Comparison of ENCODE assay signal across 8 cellular contexts in genomic region chr3:4491873-4492239, GRCh38. TPM values are rescaled to one million over a fixed set of nuclear protein-coding genes. Genes with fewer than 3 reads are reported as not detected.
A peak's percentile ranks its signal among the peaks of the same experiment; 100 is the strongest.
DNase-seq lines count a peak whose midpoint lies in the region; ATAC-seq and TF ChIP-seq lines count a peak whose summit lies in the region.

No MANE protein-coding gene starts in this region.

- H3K27me3 Mint-ChIP-seq in GM23338 (ENCODE audit: insufficient read depth, low read depth, poor library complexity) (peaks cover 16% of the 10 kb centered on the region), T-helper 17 cell (peaks cover 7% of the 10 kb centered on the region)

- no peak for ATAC-seq in GM23338
- no peak for ATAC-seq in T-helper 17 cell
- no peak for ATAC-seq in GM21529 (IDR thresholded peaks at IDR 0.05; ENCODE audit: unreplicated experiment)

- no peaks in the 10 kb centered on the region for H3K9me2 ChIP-seq in GM23338 (ENCODE audit: insufficient read depth)

- peak overlapping the region; percentile 95 for H3K4me2 ChIP-seq in GM23338

- H3K9me3 ChIP-seq in T-helper 17 cell (ENCODE audit: control insufficient read depth, low read length, poor library complexity, severe bottlenecking), result no peaks in the 10 kb centered on the region

- H3K79me2 ChIP-seq in GM23338 (replicated peaks; ENCODE audit: insufficient read depth), result no peaks in the 10 kb centered on the region

- peaks cover 31% of the 10 kb centered on the region for H3K27me3 ChIP-seq in GM23338 (ENCODE audit: insufficient read depth)

- H3K4me1 ChIP-seq in GM23338 (ENCODE audit: insufficient read depth), result peaks cover 5% of the 10 kb centered on the region; the same call in 1 of the 2 replicates

- no peaks in the 10 kb centered on the region for H3K36me3 ChIP-seq in GM23338 (ENCODE audit: insufficient read depth)

- TF ChIP-seq CTCF in GM23338 (conservative IDR thresholded peaks at IDR 0.05; ENCODE audit: low read depth in 2 of 2) (no peak), fibroblast of mammary gland (conservative IDR thresholded peaks at IDR 0.05; ENCODE audit: control insufficient read depth, insufficient read depth, low read depth, low read length) (no peak), retinal pigment epithelial cell (conservative IDR thresholded peaks at IDR 0.05; ENCODE audit: low read depth, low read length) (no peak)

- peak overlapping the region; percentile 86 for H3K4me3 ChIP-seq in GM23338
- H3K4me3 ChIP-seq in fibroblast of mammary gland (ENCODE audit: control insufficient read depth, low read depth, low read length), result peak overlapping the region; percentile 85
- peak overlapping the region; percentile 89 for H3K4me3 ChIP-seq in retinal pigment epithelial cell (ENCODE audit: low read length)

- H3K4me3 Mint-ChIP-seq in GM23338 (peak overlapping the region; percentile 89), T-helper 17 cell (peak overlapping the region; percentile 95)

- H2AFZ ChIP-seq in GM23338, result peak overlapping the region; percentile 98

- 0 out of 2 replicates have a peak, but pooled peaks cover 4% of the 10 kb centered on the region for H3F3A ChIP-seq in GM23338 (replicated peaks; ENCODE audit: low read depth)

- no peak overlapping the region for H3K27ac ChIP-seq in GM23338 (ENCODE audit: low read depth)

- DNase-seq in GM23338 (ENCODE audit: low spot score), result no peak
- no peak for DNase-seq in T-helper 17 cell
- no peak for DNase-seq in fibroblast of mammary gland (ENCODE audit: low read depth)
- DNase-seq in retinal pigment epithelial cell (ENCODE audit: low read depth), result no peak
- no peak for DNase-seq in kidney glomerular epithelial cell (lab: John Stamatoyannopoulos, UW)
- no peak for DNase-seq in SIG-M5 treated with dmso at 0.1 percent for 504 hours (lab: John Stamatoyannopoulos, UW; ENCODE audit: unreplicated experiment)
- DNase-seq in AG20443 (ENCODE audit: low spot score), result no peak

- no peaks in the 10 kb centered on the region for H3K9me3 Mint-ChIP-seq in GM23338

- 0 out of 2 replicates have a peak overlapping the region, but pooled peaks have one; percentile 94 for H3K27ac Mint-ChIP-seq in GM23338
- H3K27ac Mint-ChIP-seq in T-helper 17 cell, result peak overlapping the region; percentile 96

- H4K20me1 ChIP-seq in GM23338 (replicated peaks; ENCODE audit: insufficient read depth), result no peaks in the 10 kb centered on the region

- peaks cover 16% of the 10 kb centered on the region for H3K4me1 Mint-ChIP-seq in GM23338
- H3K4me1 Mint-ChIP-seq in T-helper 17 cell, result peaks cover 40% of the 10 kb centered on the region

- H3K36me3 Mint-ChIP-seq in GM23338 (ENCODE audit: low read depth) (no peaks in the 10 kb centered on the region), T-helper 17 cell (ENCODE audit: low read depth) (no peaks in the 10 kb centered on the region)

TF ChIP-seq in GM23338, 12 proteins besides CTCF, POLR2A, EP300 and RAD21 (continues in another document):
- TF ChIP-seq, protein P1, sequence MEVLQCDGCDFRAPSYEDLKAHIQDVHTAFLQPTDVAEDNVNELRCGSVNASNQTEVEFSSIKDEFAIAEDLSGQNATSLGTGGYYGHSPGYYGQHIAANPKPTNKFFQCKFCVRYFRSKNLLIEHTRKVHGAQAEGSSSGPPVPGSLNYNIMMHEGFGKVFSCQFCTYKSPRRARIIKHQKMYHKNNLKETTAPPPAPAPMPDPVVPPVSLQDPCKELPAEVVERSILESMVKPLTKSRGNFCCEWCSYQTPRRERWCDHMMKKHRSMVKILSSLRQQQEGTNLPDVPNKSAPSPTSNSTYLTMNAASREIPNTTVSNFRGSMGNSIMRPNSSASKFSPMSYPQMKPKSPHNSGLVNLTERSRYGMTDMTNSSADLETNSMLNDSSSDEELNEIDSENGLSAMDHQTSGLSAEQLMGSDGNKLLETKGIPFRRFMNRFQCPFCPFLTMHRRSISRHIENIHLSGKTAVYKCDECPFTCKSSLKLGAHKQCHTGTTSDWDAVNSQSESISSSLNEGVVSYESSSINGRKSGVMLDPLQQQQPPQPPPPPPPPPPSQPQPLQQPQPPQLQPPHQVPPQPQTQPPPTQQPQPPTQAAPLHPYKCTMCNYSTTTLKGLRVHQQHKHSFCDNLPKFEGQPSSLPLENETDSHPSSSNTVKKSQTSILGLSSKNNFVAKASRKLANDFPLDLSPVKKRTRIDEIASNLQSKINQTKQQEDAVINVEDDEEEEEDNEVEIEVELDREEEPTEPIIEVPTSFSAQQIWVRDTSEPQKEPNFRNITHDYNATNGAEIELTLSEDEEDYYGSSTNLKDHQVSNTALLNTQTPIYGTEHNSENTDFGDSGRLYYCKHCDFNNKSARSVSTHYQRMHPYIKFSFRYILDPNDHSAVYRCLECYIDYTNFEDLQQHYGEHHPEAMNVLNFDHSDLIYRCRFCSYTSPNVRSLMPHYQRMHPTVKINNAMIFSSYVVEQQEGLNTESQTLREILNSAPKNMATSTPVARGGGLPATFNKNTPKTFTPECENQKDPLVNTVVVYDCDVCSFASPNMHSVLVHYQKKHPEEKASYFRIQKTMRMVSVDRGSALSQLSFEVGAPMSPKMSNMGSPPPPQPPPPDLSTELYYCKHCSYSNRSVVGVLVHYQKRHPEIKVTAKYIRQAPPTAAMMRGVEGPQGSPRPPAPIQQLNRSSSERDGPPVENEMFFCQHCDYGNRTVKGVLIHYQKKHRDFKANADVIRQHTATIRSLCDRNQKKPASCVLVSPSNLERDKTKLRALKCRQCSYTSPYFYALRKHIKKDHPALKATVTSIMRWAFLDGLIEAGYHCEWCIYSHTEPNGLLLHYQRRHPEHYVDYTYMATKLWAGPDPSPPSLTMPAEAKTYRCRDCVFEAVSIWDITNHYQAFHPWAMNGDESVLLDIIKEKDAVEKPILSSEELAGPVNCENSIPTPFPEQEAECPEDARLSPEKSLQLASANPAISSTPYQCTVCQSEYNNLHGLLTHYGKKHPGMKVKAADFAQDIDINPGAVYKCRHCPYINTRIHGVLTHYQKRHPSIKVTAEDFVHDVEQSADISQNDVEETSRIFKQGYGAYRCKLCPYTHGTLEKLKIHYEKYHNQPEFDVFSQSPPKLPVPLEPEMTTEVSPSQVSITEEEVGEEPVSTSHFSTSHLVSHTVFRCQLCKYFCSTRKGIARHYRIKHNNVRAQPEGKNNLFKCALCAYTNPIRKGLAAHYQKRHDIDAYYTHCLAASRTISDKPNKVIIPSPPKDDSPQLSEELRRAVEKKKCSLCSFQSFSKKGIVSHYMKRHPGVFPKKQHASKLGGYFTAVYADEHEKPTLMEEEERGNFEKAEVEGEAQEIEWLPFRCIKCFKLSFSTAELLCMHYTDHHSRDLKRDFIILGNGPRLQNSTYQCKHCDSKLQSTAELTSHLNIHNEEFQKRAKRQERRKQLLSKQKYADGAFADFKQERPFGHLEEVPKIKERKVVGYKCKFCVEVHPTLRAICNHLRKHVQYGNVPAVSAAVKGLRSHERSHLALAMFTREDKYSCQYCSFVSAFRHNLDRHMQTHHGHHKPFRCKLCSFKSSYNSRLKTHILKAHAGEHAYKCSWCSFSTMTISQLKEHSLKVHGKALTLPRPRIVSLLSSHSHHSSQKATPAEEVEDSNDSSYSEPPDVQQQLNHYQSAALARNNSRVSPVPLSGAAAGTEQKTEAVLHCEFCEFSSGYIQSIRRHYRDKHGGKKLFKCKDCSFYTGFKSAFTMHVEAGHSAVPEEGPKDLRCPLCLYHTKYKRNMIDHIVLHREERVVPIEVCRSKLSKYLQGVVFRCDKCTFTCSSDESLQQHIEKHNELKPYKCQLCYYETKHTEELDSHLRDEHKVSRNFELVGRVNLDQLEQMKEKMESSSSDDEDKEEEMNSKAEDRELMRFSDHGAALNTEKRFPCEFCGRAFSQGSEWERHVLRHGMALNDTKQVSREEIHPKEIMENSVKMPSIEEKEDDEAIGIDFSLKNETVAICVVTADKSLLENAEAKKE (CRISPR knock-in tag; IDR thresholded peaks at IDR 0.05), result no peak
- TF ChIP-seq ETS1 (IDR thresholded peaks at IDR 0.05) (no peak), EZH2 (IDR thresholded peaks at IDR 0.05; ENCODE audit: low read depth, unreplicated experiment) (no peak), ZNF114 (CRISPR knock-in tag; IDR thresholded peaks at IDR 0.05) (no peak)

RNA-seq across cellular contexts. Expression of gene ITPR1, which starts 1.3 kb away (rescaled TPM):
- 16.2 and 21.0 TPM in 2 replicates for total RNA-seq in GM23338 (2014; rRNA removed; shearing (Covaris generic))
- polyA plus RNA-seq in GM23338 (2016; fragmentation: Nextera tagmentation; extraction: Ambion mirVana), result 5.2 and 6.8 TPM in 2 replicates
- 100 to 1,000 TPM in 1 of 2 donors, 10 to 100 TPM in 1; 92.0 to 102 TPM for total RNA-seq in T-helper 17 cell

RNA-seq across cellular contexts. Expression of gene SUMF1, which starts 24.8 kb away (rescaled TPM):
- 15.8 and 20.3 TPM in 2 replicates for total RNA-seq in GM23338 (2014; rRNA removed; shearing (Covaris generic))
- polyA plus RNA-seq in GM23338 (2016; fragmentation: Nextera tagmentation; extraction: Ambion mirVana), result 6.3 and 6.9 TPM in 2 replicates
- total RNA-seq in T-helper 17 cell, result 10 to 100 TPM; 13.1 to 15.3 TPM
